ENCODE assay signal across 16 cellular contexts in genomic region chr1:22117851-22118250, GRCh38. TPM values are rescaled to one million over a fixed set of nuclear protein-coding genes. Genes with fewer than 3 reads are reported as not detected.
DNase-seq lines count a peak whose midpoint lies in the region; ATAC-seq and TF ChIP-seq lines count a peak whose summit lies in the region.
"Had no signal": no experiment of that assay in that cellular context is flagged by ENCODE, and none has a peak within 500 bp of the region (broad histone marks: within the 10 kb centered on the region; RNA-seq: fewer than 3 reads in every experiment).

No MANE protein-coding gene starts in this region.

- H3K36me3 Mint-ChIP-seq in MCF 10A (ENCODE audit: insufficient read depth, unreplicated experiment): peaks cover 19% of the 10 kb centered on the region

- no peaks in the 10 kb centered on the region for H3K27me3 ChIP-seq in neutrophil
- H3K27me3 ChIP-seq: hepatocyte, left lung, thyroid gland had no signal

- peaks cover 5% of the 10 kb centered on the region for H3K4me1 Mint-ChIP-seq in MCF 10A (ENCODE audit: insufficient read depth, unreplicated experiment)

- TF ChIP-seq CTCF in neutrophil (IDR thresholded peaks at IDR 0.05): no peak
- no peak for TF ChIP-seq CTCF in MCF 10A (IDR thresholded peaks at IDR 0.05; ENCODE audit: unreplicated experiment)

- H3K4me3 ChIP-seq in neutrophil (ENCODE audit: low read depth in 1 of 2, low read length in 1 of 2): no peak overlapping the region
- H3K4me3 ChIP-seq: hepatocyte, left lung, thyroid gland had no signal

- POLR2A ChIA-PET in MCF 10A (lab: Yijun Ruan, JAX): interaction anchor here (0.5 to 2.0 kb wide), 4 partner anchors 13 to 253 kb away, joined by 3 to 7 read pairs (median 4); no protein-coding TSS in a partner anchor

- H3K4me1 ChIP-seq in neutrophil (ENCODE audit: control insufficient read depth in 1 of 2, insufficient read depth in 1 of 2, low read depth in 1 of 2, low read length in 1 of 2): peaks cover 17 to 18% of the 10 kb centered on the region in 2 experiments

- CTCF ChIA-PET in MCF 10A (lab: Yijun Ruan, JAX): no interaction called here

- no peaks in the 10 kb centered on the region for H3K27me3 Mint-ChIP-seq in MCF 10A (ENCODE audit: insufficient read depth, unreplicated experiment)

- intact Hi-C loops in MCF 10A (cut with micrococcal nuclease): no loop called here

- ATAC-seq in HG02759 (IDR thresholded peaks at IDR 0.05; ENCODE audit: unreplicated experiment): no peak
- ATAC-seq: left lung had no signal

- H3K27ac ChIP-seq in cingulate gyrus (ENCODE audit: low read depth, low read length) (peak overlapping the region; percentile 75), neutrophil (peak overlapping the region; percentile 33)
- H3K27ac ChIP-seq: hepatocyte, left lung, thyroid gland had no signal

- H3K9me3 ChIP-seq in neutrophil: no peaks in the 10 kb centered on the region
- H3K9me3 ChIP-seq: left lung, thyroid gland had no signal

- peak; percentile 14 for DNase-seq in NCI-H2171 treated with DMSO at 0.1 percent for 48 hours (lab: John Stamatoyannopoulos, UW)
- DNase-seq in NCI-H2171 (lab: John Stamatoyannopoulos, UW): no peak
- DNase-seq in M059J (ENCODE audit: low read depth): peak; percentile 18
- DNase-seq in MCF 10A (ENCODE audit: unreplicated experiment): no peak
- no peak for DNase-seq in NCI-H146 (lab: John Stamatoyannopoulos, UW)
- DNase-seq: activated CD8-positive, alpha-beta memory T cell treated with anti-CD3 and anti-CD28 coated beads, Interleukin-2, amount 50 U/mL, for 4 hours; NCI-H1417; NCI-H526 treated with DMSO at 0.1 percent for 48 hours; SHP77 had no signal

- H3K36me3 ChIP-seq in neutrophil: peaks cover 76% of the 10 kb centered on the region
- H3K36me3 ChIP-seq: thyroid gland had no signal

- no peak overlapping the region for H3K27ac Mint-ChIP-seq in MCF 10A (ENCODE audit: low read depth, unreplicated experiment)

- BruUV-seq in MCF 10A (replicated peaks; lab: Mats Ljungman, UMichigan): no TSS peak

- H3K4me3 Mint-ChIP-seq in MCF 10A (ENCODE audit: unreplicated experiment): no peak overlapping the region
- H3K4me3 Mint-ChIP-seq: brain had no signal

- H3K9me3 Mint-ChIP-seq in MCF 10A (ENCODE audit: unreplicated experiment): no peaks in the 10 kb centered on the region
- H3K9me3 Mint-ChIP-seq: brain had no signal

RNA-seq across cellular contexts. Expression of gene WNT4, which starts 25.0 kb away (rescaled TPM):
- total RNA-seq in M059J (2014; rRNA removed; shearing (Covaris generic)): 0.05 TPM in 1 of 2 replicates, not detected in the other
- not detected in 2 replicates for total RNA-seq in MCF 10A (2022)

Comparison
In these comparisons a context has a peak if more than half of its experiments do, and no peak if none do; other contexts are left out.
1. DNase-seq: peak in NCI-H2171 treated with DMSO at 0.1 percent for 48 hours (single experiment) and M059J (single experiment); none in NCI-H2171 (single experiment), MCF 10A (single experiment) and NCI-H146 (single experiment).